In genomic region chr3:189953551-189953950, GRCh38 we compare ENCODE assay signal across 16 cellular contexts.
"Had no signal": no experiment of that assay in that cellular context is flagged by ENCODE, and none has a peak within 500 bp of the region (broad histone marks: within the 10 kb centered on the region; RNA-seq: fewer than 3 reads in every experiment).

No MANE protein-coding gene starts in this region.

- H3K27ac ChIP-seq: heart right ventricle, vagina had no signal

- H3K9me3 ChIP-seq: heart right ventricle, mucosa of descending colon, vagina had no signal

- H3K4me3 ChIP-seq: heart right ventricle, mucosa of descending colon, vagina had no signal

- ATAC-seq: activated CD4-positive, alpha-beta T cell treated with anti-CD3 and anti-CD28 coated beads for 36 hours; activated CD8-positive, alpha-beta memory T cell treated with anti-CD3 and anti-CD28 coated beads, Interleukin-2, amount 10 ng/mL, durations not matched to agents 7 days and 5 days; heart right ventricle; mucosa of descending colon; right cardiac atrium; WTC11 had no signal

- H3K27me3 ChIP-seq: vagina had no signal

- H3K4me1 ChIP-seq: heart right ventricle had no signal

- DNase-seq: activated CD4-positive, alpha-beta memory T cell treated with anti-CD3 and anti-CD28 coated beads for 36 hours; activated CD4-positive, alpha-beta T cell treated with anti-CD3 and anti-CD28 coated beads for 36 hours; activated CD8-positive, alpha-beta memory T cell treated with anti-CD3 and anti-CD28 coated beads, Interleukin-2, amount 10 ng/mL, durations not matched to agents 7 days and 5 days; effector CD8-positive, alpha-beta T cell; heart right ventricle; mesenchymal stem cell; mucosa of descending colon; naive B cell; right cardiac atrium; small intestine; stimulated activated CD4-positive, alpha-beta T cell treated with anti-CD3 and anti-CD28 coated beads, Interleukin-15, amount 100 ng/mL, for 24 hours; stimulated activated CD4-positive, alpha-beta T cell treated with anti-CD3 and anti-CD28 coated beads, Interleukin-2, amount 100 ng/mL, for 48 hours; trophoblast cell had no signal

- FAIRE-seq: small intestine, TTC549 had no signal

- H3K36me3 ChIP-seq: heart right ventricle, vagina had no signal
